ENCODE assay signal across 30 cellular contexts in genomic region chr3:98974442-98974841, GRCh38.
"Had no signal": no experiment of that assay in that cellular context is flagged by ENCODE, and none has a peak within 500 bp of the region (broad histone marks: within the 10 kb centered on the region; RNA-seq: fewer than 3 reads in every experiment).

No MANE protein-coding gene starts in this region.

- H3K27ac ChIP-seq: adrenal gland, coronary artery, dorsolateral prefrontal cortex, lower lobe of right lung, neural progenitor cell, right atrium auricular region, spleen, testis, transverse colon, VCaP had no signal

- FAIRE-seq: kidney, TTC549, urothelium cell line had no signal

- H3K4me1 ChIP-seq: adrenal gland, lower lobe of right lung, neural progenitor cell, right atrium auricular region, spleen, testis, transverse colon had no signal

- H2AFZ ChIP-seq: neural progenitor cell had no signal

- ATAC-seq: left lobe of liver; lower lobe of right lung; natural killer cell; stimulated activated naive CD8-positive, alpha-beta T cell treated with anti-CD3 and anti-CD28 coated beads, Interleukin-15, Interleukin-2, amounts not matched to agents 100 U/mL and 50 U/mL, for 24 hours had no signal

- H3K4me2 ChIP-seq: neural progenitor cell had no signal

- H3K9ac ChIP-seq: neural progenitor cell had no signal

- DNase-seq: activated CD4-positive, alpha-beta T cell treated with anti-CD3 and anti-CD28 coated beads for 4 hours; activated CD4-positive, alpha-beta T cell treated with anti-CD3 and anti-CD28 coated beads, Interleukin-2, amount 50 U/mL, for 4 hours; activated CD8-positive, alpha-beta memory T cell treated with anti-CD3 and anti-CD28 coated beads for 24 hours; activated effector memory CD4-positive, alpha-beta T cell treated with Interleukin-2 at 50 U/mL for 16 hours; activated naive CD4-positive, alpha-beta T cell treated with Interleukin-2 at 50 U/mL for 16 hours; activated naive CD8-positive, alpha-beta T cell treated with anti-CD3 and anti-CD28 coated beads for 36 hours; adrenal gland; aorta; dorsolateral prefrontal cortex; effector memory CD4-positive, alpha-beta T cell; erythroblast; head of caudate nucleus; hippocampal formation; kidney; lower lobe of right lung; mesendoderm; natural killer cell; occipital lobe; spleen; stimulated activated naive CD8-positive, alpha-beta T cell treated with anti-CD3 and anti-CD28 coated beads, Interleukin-15, Interleukin-2, amounts not matched to agents 100 U/mL and 50 U/mL, for 24 hours; T-helper 9 cell; testis; transverse colon had no signal

- H3K4me3 ChIP-seq: adrenal gland, coronary artery, dorsolateral prefrontal cortex, lower lobe of right lung, neural progenitor cell, right atrium auricular region, spleen, testis, transverse colon had no signal

- H3K9me3 ChIP-seq: adrenal gland, lower lobe of right lung, right atrium auricular region, spleen, testis, transverse colon had no signal

- H3K36me3 ChIP-seq: adrenal gland, lower lobe of right lung, neural progenitor cell, right atrium auricular region, spleen, transverse colon had no signal

- H3K27me3 ChIP-seq: adrenal gland, neural progenitor cell, right atrium auricular region, spleen, testis, transverse colon had no signal
